2 cellular contexts compared by ENCODE assay signal in genomic region chr5:14464101-14464500, GRCh38.
TF ChIP-seq lines count a peak whose summit lies in the region.

No MANE protein-coding gene starts in this region.

TF ChIP-seq in GM23338, 12 proteins besides CTCF, POLR2A, EP300 and RAD21:
- TF ChIP-seq EZH2phosphoT487 (IDR thresholded peaks at IDR 0.05; ENCODE audit: unreplicated experiment) (no peak), CREB1 (CRISPR knock-in tag; IDR thresholded peaks at IDR 0.05; ENCODE audit: low read depth) (no peak), POLR2AphosphoS5 (IDR thresholded peaks at IDR 0.05; ENCODE audit: low read depth) (no peak), ZNF114 (CRISPR knock-in tag; IDR thresholded peaks at IDR 0.05) (no peak), ZNF462 (CRISPR knock-in tag; IDR thresholded peaks at IDR 0.05) (no peak), ETS1 (IDR thresholded peaks at IDR 0.05) (no peak), NANOG (IDR thresholded peaks at IDR 0.05; ENCODE audit: borderline replicate concordance) (no peak), JUNB (IDR thresholded peaks at IDR 0.05; ENCODE audit: unreplicated experiment) (no peak), ZNF331 (CRISPR knock-in tag; IDR thresholded peaks at IDR 0.05; ENCODE audit: low read depth) (no peak), EZH2 (IDR thresholded peaks at IDR 0.05; ENCODE audit: low read depth, unreplicated experiment) (no peak), STAT1 (IDR thresholded peaks at IDR 0.05; ENCODE audit: unreplicated experiment) (no peak), REST (IDR thresholded peaks at IDR 0.05; ENCODE audit: unreplicated experiment) (no peak)

TF ChIP-seq in endothelial cell of umbilical vein, 7 proteins besides CTCF, POLR2A, EP300 and RAD21:
- TF ChIP-seq, protein P1, sequence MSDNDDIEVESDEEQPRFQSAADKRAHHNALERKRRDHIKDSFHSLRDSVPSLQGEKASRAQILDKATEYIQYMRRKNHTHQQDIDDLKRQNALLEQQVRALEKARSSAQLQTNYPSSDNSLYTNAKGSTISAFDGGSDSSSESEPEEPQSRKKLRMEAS (IDR thresholded peaks at IDR 0.05; ENCODE audit: insufficient read depth, insufficient read length): no peak
- TF ChIP-seq EZH2 (IDR thresholded peaks at IDR 0.05; ENCODE audit: borderline replicate concordance, low read depth, low read length, severe bottlenecking) (no peak), GATA2 (IDR thresholded peaks at IDR 0.05; ENCODE audit: insufficient read depth, insufficient read length, low read depth, low read length) (no peak), MYC (IDR thresholded peaks at IDR 0.05; ENCODE audit: low read depth, low read length) (no peak), JUN (IDR thresholded peaks at IDR 0.05; ENCODE audit: borderline replicate concordance, insufficient read depth, insufficient read length, low read depth) (no peak), POLR2AphosphoS5 (IDR thresholded peaks at IDR 0.05; ENCODE audit: insufficient read depth, low read depth, low read length) (no peak), FOS (IDR thresholded peaks at IDR 0.05; ENCODE audit: borderline replicate concordance, insufficient read depth, low read length) (no peak)
